8 cellular contexts compared by ENCODE assay signal in the genomic region with DNA sequence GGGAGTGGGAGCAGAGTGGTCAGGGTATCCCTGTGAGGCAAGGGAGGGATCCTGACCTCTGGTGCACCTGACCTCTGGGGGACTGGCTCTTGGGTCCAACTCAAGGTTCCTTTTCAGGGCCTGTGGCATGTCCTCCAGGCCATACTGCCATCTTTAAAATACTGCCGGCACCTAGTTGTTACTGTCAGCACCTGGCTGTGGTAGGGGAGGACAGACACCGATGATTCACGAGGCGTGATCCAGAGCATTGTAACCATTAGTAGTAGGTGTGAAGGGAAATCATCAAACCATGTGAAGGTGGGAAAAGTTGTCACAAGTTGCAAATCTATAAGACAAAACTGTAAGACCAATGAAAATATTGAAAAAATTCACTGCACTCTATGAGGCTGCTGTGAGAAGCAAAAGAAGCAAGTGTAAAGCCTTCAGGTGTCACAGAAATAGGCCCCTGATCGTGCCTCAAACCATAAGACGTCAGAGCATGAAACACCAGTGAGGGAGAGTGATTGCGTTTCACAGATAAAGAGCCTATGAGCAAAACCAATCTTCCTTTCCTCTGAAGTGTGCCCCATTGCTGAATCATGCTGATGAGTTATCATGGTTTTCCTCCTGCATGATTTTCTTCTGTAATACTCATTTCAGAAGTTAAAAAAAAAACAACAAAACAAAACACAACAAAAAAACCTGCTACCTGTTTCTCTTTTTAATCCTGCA. TPM values are rescaled to one million over a fixed set of nuclear protein-coding genes. Genes with fewer than 3 reads are reported as not detected.
DNase-seq lines count a peak whose midpoint lies in the region; ATAC-seq, FAIRE-seq and TF ChIP-seq lines count a peak whose summit lies in the region.

No MANE protein-coding gene starts in this region.

- no peaks in the 10 kb centered on the region for H4K20me1 ChIP-seq in astrocyte (ENCODE audit: insufficient read depth, low read length)

- peak overlapping the region; percentile 15 for H3K9ac ChIP-seq in astrocyte (ENCODE audit: low read length)

- peak overlapping the region; percentile 57 for H3K4me3 Mint-ChIP-seq in T-helper 1 cell treated with Interleukin-12 subunit alpha and Interleukin-12 subunit beta and Interleukin-4 antibody, amounts not matched to agents 30 μg/mL and 1 μg/mL, for 36 hours
- H3K4me3 Mint-ChIP-seq in astrocyte (ENCODE audit: unreplicated experiment), result no peak overlapping the region

- TF ChIP-seq CTCF in GM12865 (IDR thresholded peaks at IDR 0.05; ENCODE audit: insufficient read depth, low read depth, low read length, missing control alignments) (no peak), astrocyte (IDR thresholded peaks at IDR 0.05; ENCODE audit: insufficient read depth, low read depth, low read length) (no peak), GM10248 (IDR thresholded peaks at IDR 0.05; ENCODE audit: control extremely low read depth, extremely low read depth, low read depth, missing control alignments) (no peak)

- H3K4me1 ChIP-seq in astrocyte (ENCODE audit: insufficient read depth, low read length), result peaks cover 9% of the 10 kb centered on the region
- peaks cover 0 to 8% of the 10 kb centered on the region in 2 donors for H3K4me1 ChIP-seq in small intestine (ENCODE audit: control insufficient read depth in 2 of 2, insufficient read depth in 1 of 2, low read depth in 1 of 2, low read length in 1 of 2)

- DNase-seq in GM12865 (ENCODE audit: low read depth) (peak; percentile 50), astrocyte (ENCODE audit: low read depth) (peak; percentile 89), small intestine (peak; percentile 39), foreskin melanocyte (no peak), GM10248 (ENCODE audit: extremely low spot score) (no peak)

- peak overlapping the region; percentile 97 for H3K27ac Mint-ChIP-seq in T-helper 1 cell treated with Interleukin-12 subunit alpha and Interleukin-12 subunit beta and Interleukin-4 antibody, amounts not matched to agents 30 μg/mL and 1 μg/mL, for 36 hours
- peak overlapping the region; percentile 43 for H3K27ac Mint-ChIP-seq in astrocyte (ENCODE audit: unreplicated experiment)

- WGBS in small intestine, 3 donors, result 68 to 80% (median 74%) methylated on average over 7 of the region's 7 CpGs

- H3K9me3 Mint-ChIP-seq in T-helper 1 cell treated with Interleukin-12 subunit alpha and Interleukin-12 subunit beta and Interleukin-4 antibody, amounts not matched to agents 30 μg/mL and 1 μg/mL, for 36 hours, result peaks cover 3% of the 10 kb centered on the region
- no peaks in the 10 kb centered on the region for H3K9me3 Mint-ChIP-seq in astrocyte (ENCODE audit: unreplicated experiment)

- peaks cover 79% of the 10 kb centered on the region for H3K4me1 Mint-ChIP-seq in T-helper 1 cell treated with Interleukin-12 subunit alpha and Interleukin-12 subunit beta and Interleukin-4 antibody, amounts not matched to agents 30 μg/mL and 1 μg/mL, for 36 hours (ENCODE audit: low read depth)
- peaks cover 29% of the 10 kb centered on the region for H3K4me1 Mint-ChIP-seq in astrocyte (ENCODE audit: low read depth, unreplicated experiment)

- H3K79me2 ChIP-seq in astrocyte (ENCODE audit: insufficient read depth, low read length), result no peaks in the 10 kb centered on the region

- peak overlapping the region; percentile 16 for H3K4me2 ChIP-seq in astrocyte (ENCODE audit: low read length)

- no peaks in the 10 kb centered on the region for H3K9me3 ChIP-seq in astrocyte (ENCODE audit: insufficient read depth, low read depth, low read length)
- no peaks in the 10 kb centered on the region for H3K9me3 ChIP-seq in small intestine (ENCODE audit: control insufficient read depth, low read depth)

- peaks cover 14% of the 10 kb centered on the region for H3K36me3 Mint-ChIP-seq in T-helper 1 cell treated with Interleukin-12 subunit alpha and Interleukin-12 subunit beta and Interleukin-4 antibody, amounts not matched to agents 30 μg/mL and 1 μg/mL, for 36 hours (ENCODE audit: low read depth)
- no peaks in the 10 kb centered on the region for H3K36me3 Mint-ChIP-seq in astrocyte (ENCODE audit: low read depth, unreplicated experiment)

- ATAC-seq in GM18498 (IDR thresholded peaks at IDR 0.05; ENCODE audit: unreplicated experiment) (no peak), HG02970 (IDR thresholded peaks at IDR 0.05; ENCODE audit: low FRiP score, unreplicated experiment) (no peak)

- H3K4me3 ChIP-seq in GM12865 (ENCODE audit: low read depth, low read length), result no peak overlapping the region
- no peak overlapping the region for H3K4me3 ChIP-seq in astrocyte (ENCODE audit: insufficient read depth, low read depth, low read length)
- no peak overlapping the region for H3K4me3 ChIP-seq in small intestine (ENCODE audit: low read depth in 1 of 2, low read length in 2 of 2)

- POLR2A ChIA-PET in GM10248 (lab: Yijun Ruan, JAX), result no interaction called here

- H3K27me3 ChIP-seq in astrocyte (ENCODE audit: insufficient read depth, low read length), result no peaks in the 10 kb centered on the region
- no peaks in the 10 kb centered on the region for H3K27me3 ChIP-seq in small intestine (ENCODE audit: control insufficient read depth in 2 of 2, insufficient read depth in 2 of 2, low read length in 2 of 2)

- FAIRE-seq in astrocyte (lab: Jason Lieb, UNC) (peak; percentile 55), small intestine (lab: Jason Lieb, UNC) (no peak)

- CTCF ChIA-PET in GM10248 (lab: Yijun Ruan, JAX), result interaction anchor here (1.0 to 1.1 kb wide), 2 partner anchors 13 to 19 kb away, joined by 3 read pairs; no protein-coding TSS in a partner anchor

- H3K36me3 ChIP-seq in astrocyte (ENCODE audit: insufficient read depth, low read length) (no peaks in the 10 kb centered on the region), small intestine (ENCODE audit: control insufficient read depth in 2 of 2, insufficient read depth in 2 of 2, low read length in 2 of 2) (no peaks in the 10 kb centered on the region)

- H3K27me3 Mint-ChIP-seq in T-helper 1 cell treated with Interleukin-12 subunit alpha and Interleukin-12 subunit beta and Interleukin-4 antibody, amounts not matched to agents 30 μg/mL and 1 μg/mL, for 36 hours (ENCODE audit: low read depth), result no peaks in the 10 kb centered on the region
- H3K27me3 Mint-ChIP-seq in astrocyte (ENCODE audit: low read depth, unreplicated experiment), result peaks cover 5% of the 10 kb centered on the region

- H2AFZ ChIP-seq in astrocyte (ENCODE audit: low read depth, low read length), result no peak overlapping the region

- H3K27ac ChIP-seq in astrocyte (ENCODE audit: low read depth, low read length), result peak overlapping the region; percentile 31
- peak overlapping the region; percentile 37 to 87 for H3K27ac ChIP-seq in small intestine (ENCODE audit: low read depth in 1 of 2, low read length in 1 of 2)

RNA-seq across cellular contexts. Expression of a gene that starts 55.3 kb away (rescaled TPM):
- total RNA-seq in astrocyte, result 3.3 and 4.0 TPM in 2 replicates
- 1 to 10 TPM in 2 of 3 donors, under 1 TPM in 1; 0.27 to 6.0 (median 1.1) TPM for polyA plus RNA-seq in small intestine

Comparison
In these comparisons a context has a peak if more than half of its experiments do, and no peak if none do; other contexts are left out.
1. DNase-seq: peak in GM12865 (single experiment), astrocyte (single experiment) and small intestine (single experiment); none in foreskin melanocyte (single experiment) and GM10248 (single experiment).